8 cellular contexts compared by ENCODE assay signal in genomic region chr20:51014797-51015722, GRCh38. TPM values are rescaled to one million over a fixed set of nuclear protein-coding genes. Genes with fewer than 3 reads are reported as not detected.
DNase-seq lines count a peak whose midpoint lies in the region; ATAC-seq, FAIRE-seq and TF ChIP-seq lines count a peak whose summit lies in the region.

No MANE protein-coding gene starts in this region.

- peak overlapping the region; percentile 78 for H3K18ac ChIP-seq in neuronal stem cell (ENCODE audit: low read length)

- H3K9me3 ChIP-seq in esophagus squamous epithelium (no peaks in the 10 kb centered on the region), neuronal stem cell (replicated peaks in 1 of 2; ENCODE audit: control insufficient read depth in 2 of 2, insufficient read depth in 1 of 2, low read depth in 1 of 2, low read length in 2 of 2) (no peaks in the 10 kb centered on the region)

- H3K23ac ChIP-seq in neuronal stem cell (ENCODE audit: low read depth, low read length, poor library complexity), result peak overlapping the region; percentile 30

- ATAC-seq in SK-N-SH treated with all-trans-retinoic acid at 6 μM for 48 hours, result peak; percentile 91
- no peak for ATAC-seq in GM21526 (IDR thresholded peaks at IDR 0.05; ENCODE audit: low FRiP score, unreplicated experiment)

- H4K8ac ChIP-seq in neuronal stem cell (ENCODE audit: low read depth, low read length), result no peak overlapping the region

- TF ChIP-seq CTCF in esophagus squamous epithelium (IDR thresholded peaks at IDR 0.05), result peak in 5 of 6 experiments; percentile 41 to 74 (median 59)

- H3K4ac ChIP-seq in neuronal stem cell (ENCODE audit: low read length), result no peak overlapping the region

- peak; percentile 19 for DNase-seq in NCI-H2029 (lab: John Stamatoyannopoulos, UW)
- no peak for DNase-seq in NCI-H2029 treated with DMSO at 0.1 percent for 48 hours (lab: John Stamatoyannopoulos, UW)
- DNase-seq in HTR-8/SVneo (ENCODE audit: insufficient read length, low spot score), result peak; percentile 96
- no peak for DNase-seq in esophagus squamous epithelium (lab: John Stamatoyannopoulos, UW)
- DNase-seq in neuronal stem cell (ENCODE audit: low spot score), result peak; percentile 70
- no peak for DNase-seq in activated effector memory CD4-positive, alpha-beta T cell treated with anti-CD3 and anti-CD28 coated beads, Interleukin-2, amount 50 U/mL, for 16 hours

- H4K91ac ChIP-seq in neuronal stem cell (ENCODE audit: low read depth, low read length, poor library complexity), result no peak overlapping the region

- H2BK120ac ChIP-seq in neuronal stem cell (ENCODE audit: low read depth, low read length), result no peak overlapping the region

- peak overlapping the region; percentile 86 for H2BK15ac ChIP-seq in neuronal stem cell (ENCODE audit: low read length)

- H2AK5ac ChIP-seq in neuronal stem cell (ENCODE audit: low read depth, low read length), result peak overlapping the region; percentile 79

- peak overlapping the region; percentile 67 for H2BK12ac ChIP-seq in neuronal stem cell (ENCODE audit: low read length)

- 31 to 40% methylated on average over 13 to 15 of the region's 16 CpGs for WGBS in esophagus squamous epithelium, 2 donors
- no CpG with 5 or more reads among the region's 16 CpGs for WGBS in neuronal stem cell (ENCODE audit: extremely low coverage in 2 of 2, insufficient read length in 2 of 2, insufficient replicate concordance in 1 of 2), 2 donors

- intact Hi-C loops in esophagus squamous epithelium (cut with DNase I), result no loop called here

- peak overlapping the region; percentile 51 for H3K9ac ChIP-seq in neuronal stem cell (ENCODE audit: low read depth, low read length, poor library complexity)

- H3K4me3 ChIP-seq in esophagus squamous epithelium (no peak overlapping the region), neuronal stem cell (ENCODE audit: low read length in 2 of 2) (no peak overlapping the region)

- TF ChIP-seq POLR2A in esophagus squamous epithelium (IDR thresholded peaks at IDR 0.05), result no peak

- no peak overlapping the region for H3K4me2 ChIP-seq in neuronal stem cell (ENCODE audit: insufficient read depth, low read length, poor library complexity, severe bottlenecking)

- peak overlapping the region; percentile 35 for H2BK5ac ChIP-seq in neuronal stem cell (ENCODE audit: low read length)

- H3K4me1 ChIP-seq in esophagus squamous epithelium, result peaks cover 0 to 6% (median 3%) of the 10 kb centered on the region in 3 donors
- H3K4me1 ChIP-seq in neuronal stem cell (ENCODE audit: control insufficient read depth in 2 of 2, insufficient read depth in 1 of 2, low read depth in 1 of 2, low read length in 2 of 2), result peaks cover 3 to 24% of the 10 kb centered on the region in 2 donors

- H3K27ac ChIP-seq in esophagus squamous epithelium (no peak overlapping the region), neuronal stem cell (replicated peaks; ENCODE audit: low read length) (no peak overlapping the region)

- H2AFZ ChIP-seq in neuronal stem cell (ENCODE audit: low read length), result peak overlapping the region; percentile 21

- H3K14ac ChIP-seq in neuronal stem cell (ENCODE audit: low read length), result peak overlapping the region; percentile 10

- H3K36me3 ChIP-seq in esophagus squamous epithelium (no peaks in the 10 kb centered on the region), neuronal stem cell (replicated peaks in 1 of 2; ENCODE audit: control insufficient read depth in 2 of 2, insufficient read depth in 2 of 2, low read length in 2 of 2) (no peaks in the 10 kb centered on the region)

- H3K27me3 ChIP-seq in esophagus squamous epithelium, result peaks cover 0 to 25% (median 0%) of the 10 kb centered on the region in 4 donors
- H3K27me3 ChIP-seq in neuronal stem cell (ENCODE audit: control insufficient read depth in 3 of 3, insufficient read depth in 3 of 3, low read depth in 1 of 3, low read length in 3 of 3), result no peaks in the 10 kb centered on the region

- peak; percentile 98 for FAIRE-seq in HTR-8/SVneo (lab: Jason Lieb, UNC)

- no peaks in the 10 kb centered on the region for H3K79me1 ChIP-seq in neuronal stem cell (ENCODE audit: low read depth, low read length)

TF ChIP-seq in SK-N-SH treated with all-trans-retinoic acid at 6 μM for 48 hours, 23 proteins besides CTCF, POLR2A, EP300 and RAD21:
- TF ChIP-seq CSRNP3 (CRISPR knock-in tag; IDR thresholded peaks at IDR 0.05), result no peak
- TF ChIP-seq ZNF70 (CRISPR knock-in tag; IDR thresholded peaks at IDR 0.05), result no peak
- TF ChIP-seq ZFP30 (CRISPR knock-in tag; IDR thresholded peaks at IDR 0.05), result no peak
- TF ChIP-seq CSDC2 (CRISPR knock-in tag; IDR thresholded peaks at IDR 0.05), result no peak
- no peak for TF ChIP-seq ISL1 (CRISPR knock-in tag; IDR thresholded peaks at IDR 0.05)
- no peak for TF ChIP-seq ESRRG (CRISPR knock-in tag; IDR thresholded peaks at IDR 0.05)
- no peak for TF ChIP-seq ZC3H10 (CRISPR knock-in tag; IDR thresholded peaks at IDR 0.05)
- TF ChIP-seq ARNTL (CRISPR knock-in tag; IDR thresholded peaks at IDR 0.05; ENCODE audit: borderline replicate concordance, low read depth), result no peak
- TF ChIP-seq ZNF8 (CRISPR knock-in tag; IDR thresholded peaks at IDR 0.05), result no peak
- no peak for TF ChIP-seq GLIS3 (CRISPR knock-in tag; IDR thresholded peaks at IDR 0.05)
- TF ChIP-seq CREB5 (CRISPR knock-in tag; IDR thresholded peaks at IDR 0.05; ENCODE audit: low read depth), result no peak

RNA-seq across cellular contexts. Expression of gene KCNG1, which starts 7.8 kb away (rescaled TPM):
- 10 to 100 TPM in 1 of 4 donors, 1 to 10 TPM in 3; 2.2 to 10.4 (median 6.1) TPM for total RNA-seq in esophagus squamous epithelium
- 8.5 TPM for polyA plus RNA-seq in neuronal stem cell (2013, experiment 1 of 2)
- polyA plus RNA-seq in neuronal stem cell (2013, experiment 2 of 2), result 8.4 TPM

RNA-seq across cellular contexts. Expression of gene MOCS3, which starts 56.4 kb away (rescaled TPM):
- 1 to 10 TPM; 4.1 to 6.7 (median 5.4) TPM for total RNA-seq in esophagus squamous epithelium
- 2.6 TPM for polyA plus RNA-seq in neuronal stem cell (2013, experiment 1 of 2)
- polyA plus RNA-seq in neuronal stem cell (2013, experiment 2 of 2), result 2.5 TPM

RNA-seq across cellular contexts. Expression of gene DPM1, which starts 56.7 kb away (rescaled TPM):
- total RNA-seq in esophagus squamous epithelium, result 10 to 100 TPM; 28.7 to 62.0 (median 57.0) TPM
- 61.4 TPM for polyA plus RNA-seq in neuronal stem cell (2013, experiment 1 of 2)
- polyA plus RNA-seq in neuronal stem cell (2013, experiment 2 of 2), result 64.6 TPM

Comparison
In these comparisons a context has a peak if more than half of its experiments do, and no peak if none do; other contexts are left out.
1. DNase-seq: peak in NCI-H2029 (single experiment), HTR-8/SVneo (single experiment) and neuronal stem cell (single experiment); none in NCI-H2029 treated with DMSO at 0.1 percent for 48 hours (single experiment), esophagus squamous epithelium (single experiment) and activated effector memory CD4-positive, alpha-beta T cell treated with anti-CD3 and anti-CD28 coated beads, Interleukin-2, amount 50 U/mL, for 16 hours (single experiment).